ENCODE assay signal across 11 cellular contexts in genomic region chr6:5095236-5095635, GRCh38. TPM values are rescaled to one million over a fixed set of nuclear protein-coding genes. Genes with fewer than 3 reads are reported as not detected.
DNase-seq lines count a peak whose midpoint lies in the region; ATAC-seq and TF ChIP-seq lines count a peak whose summit lies in the region.
"Had no signal": no experiment of that assay in that cellular context is flagged by ENCODE, and none has a peak within 500 bp of the region (broad histone marks: within the 10 kb centered on the region; RNA-seq: fewer than 3 reads in every experiment).

No MANE protein-coding gene starts in this region.

- DNase-seq in NOMO-1 treated with DMSO at 0.1 percent for 48 hours (lab: John Stamatoyannopoulos, UW; ENCODE audit: unreplicated experiment) = peak; percentile 71
- DNase-seq in BE2C = no peak
- DNase-seq in iPS-NIHi7 (ENCODE audit: extremely low spot score) = no peak
- no peak for DNase-seq in H7
- DNase-seq: amniotic stem cell, NCI-H187, T-helper 9 cell had no signal

- peak overlapping the region; percentile 57 for H3K27ac Mint-ChIP-seq in stimulated activated memory B cell treated with anti-CD40 and anti-IgM and Interleukin-4, amounts not matched to agents 10 μg/mL and 1 μg/mL and 100 μg/mL, for 72 hours
- H3K27ac Mint-ChIP-seq: neural progenitor cell had no signal

- H3K4me1 ChIP-seq in BE2C = no peaks in the 10 kb centered on the region
- H3K4me1 ChIP-seq: neural progenitor cell had no signal

- no peaks in the 10 kb centered on the region for H3K9me3 ChIP-seq in BE2C

- ATAC-seq in GM19351 (IDR thresholded peaks at IDR 0.05; ENCODE audit: unreplicated experiment) (peak; percentile 71), HG02885 (IDR thresholded peaks at IDR 0.05; ENCODE audit: poor library complexity, unreplicated experiment) (peak; percentile 74)
- peak; percentile 72 for ATAC-seq in stimulated activated memory B cell treated with anti-CD40 and anti-IgM and Interleukin-4, amounts not matched to agents 10 μg/mL and 1 μg/mL and 100 μg/mL, for 72 hours

- peaks cover 40% of the 10 kb centered on the region for H3K4me1 Mint-ChIP-seq in stimulated activated memory B cell treated with anti-CD40 and anti-IgM and Interleukin-4, amounts not matched to agents 10 μg/mL and 1 μg/mL and 100 μg/mL, for 72 hours
- H3K4me1 Mint-ChIP-seq: neural progenitor cell had no signal

- TF ChIP-seq CTCF in BE2C (IDR thresholded peaks at IDR 0.05; ENCODE audit: low read depth, low read length) = no peak

- H3K27me3 Mint-ChIP-seq in stimulated activated memory B cell treated with anti-CD40 and anti-IgM and Interleukin-4, amounts not matched to agents 10 μg/mL and 1 μg/mL and 100 μg/mL, for 72 hours = no peaks in the 10 kb centered on the region

- H3K27me3 ChIP-seq in BE2C = no peaks in the 10 kb centered on the region
- H3K27me3 ChIP-seq in H7 (ENCODE audit: control insufficient read depth, insufficient read depth, low read length) = no peaks in the 10 kb centered on the region; the same call in 1 of the 2 replicates

- H3K36me3 Mint-ChIP-seq in stimulated activated memory B cell treated with anti-CD40 and anti-IgM and Interleukin-4, amounts not matched to agents 10 μg/mL and 1 μg/mL and 100 μg/mL, for 72 hours = no peaks in the 10 kb centered on the region
- H3K36me3 Mint-ChIP-seq: neural progenitor cell had no signal

- no peak overlapping the region for H3K4me3 Mint-ChIP-seq in stimulated activated memory B cell treated with anti-CD40 and anti-IgM and Interleukin-4, amounts not matched to agents 10 μg/mL and 1 μg/mL and 100 μg/mL, for 72 hours
- H3K4me3 Mint-ChIP-seq: neural progenitor cell had no signal

- no peaks in the 10 kb centered on the region for H3K9me3 Mint-ChIP-seq in stimulated activated memory B cell treated with anti-CD40 and anti-IgM and Interleukin-4, amounts not matched to agents 10 μg/mL and 1 μg/mL and 100 μg/mL, for 72 hours
- H3K9me3 Mint-ChIP-seq: neural progenitor cell had no signal

- no peak overlapping the region for H3K4me3 ChIP-seq in BE2C (ENCODE audit: low read depth, low read length)
- H3K4me3 ChIP-seq in H7 (ENCODE audit: insufficient read depth, low read depth, low read length) = no peak overlapping the region
- H3K4me3 ChIP-seq: neural progenitor cell had no signal

- H3K36me3 ChIP-seq in BE2C = no peaks in the 10 kb centered on the region
- no peaks in the 10 kb centered on the region for H3K36me3 ChIP-seq in H7 (replicated peaks; ENCODE audit: control insufficient read depth, insufficient read depth, low read length)
- H3K36me3 ChIP-seq: neural progenitor cell had no signal

RNA-seq across cellular contexts. Expression of gene PPP1R3G, which starts 10.1 kb away (rescaled TPM):
- polyA plus RNA-seq in BE2C (2012; ENCODE audit: insufficient read depth, insufficient read length, low read depth) = 0.43 TPM
- 0.17 and 0.48 TPM in 2 replicates for total RNA-seq in H7 (2014; rRNA removed; shearing (Covaris generic))
